Comparison of ENCODE assay signal across 14 cellular contexts in the genomic region with DNA sequence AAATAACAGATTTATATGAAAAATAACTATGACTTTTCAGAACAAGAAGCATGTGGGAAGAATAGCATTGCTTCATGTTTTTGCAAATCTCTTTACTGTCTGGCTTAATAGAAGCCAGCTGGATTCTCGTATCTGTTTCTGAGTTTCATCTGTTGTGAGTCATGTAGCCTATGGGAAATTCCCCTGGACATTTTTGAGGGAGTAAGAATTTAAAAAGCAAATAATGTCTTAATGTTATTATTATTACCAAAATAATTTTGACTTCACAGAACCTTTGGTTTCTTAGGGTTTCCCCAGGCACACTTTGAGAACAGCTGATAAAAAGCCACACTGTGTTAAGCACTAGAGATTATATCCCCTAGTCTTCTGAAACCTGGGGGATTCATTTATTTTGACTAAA.
DNase-seq lines count a peak whose midpoint lies in the region; ATAC-seq and TF ChIP-seq lines count a peak whose summit lies in the region.
"Had no signal": no experiment of that assay in that cellular context is flagged by ENCODE, and none has a peak within 500 bp of the region (broad histone marks: within the 10 kb centered on the region; RNA-seq: fewer than 3 reads in every experiment).

No MANE protein-coding gene starts in this region.

- H3K36me3 ChIP-seq in SJCRH30 (no peaks in the 10 kb centered on the region), transverse colon (no peaks in the 10 kb centered on the region)
- H3K36me3 ChIP-seq: prostate gland, uterus had no signal

- no peak for TF ChIP-seq POLR2A in transverse colon (IDR thresholded peaks at IDR 0.05)

- DNase-seq in EH (ENCODE audit: low read depth) (peak; percentile 92), astrocyte of the cerebellum (ENCODE audit: low read depth) (peak; percentile 37), iris pigment epithelial cell (ENCODE audit: low read depth) (peak; percentile 91), SJCRH30 (no peak), medulla oblongata (ENCODE audit: extremely low spot score) (no peak), transverse colon (no peak)
- DNase-seq: CD4-positive, alpha-beta T cell; left ventricle myocardium inferior; NCI-H69; uterus had no signal

- no peak overlapping the region for H3K27ac ChIP-seq in SJCRH30
- H3K27ac ChIP-seq in transverse colon = no peak overlapping the region
- H3K27ac ChIP-seq: left ventricle myocardium inferior, prostate gland, uterus had no signal

- no peaks in the 10 kb centered on the region for H3K9me3 ChIP-seq in SJCRH30 (replicated peaks)
- no peaks in the 10 kb centered on the region for H3K9me3 ChIP-seq in transverse colon
- H3K9me3 ChIP-seq: prostate gland had no signal

- TF ChIP-seq CTCF in astrocyte of the cerebellum (IDR thresholded peaks at IDR 0.05; ENCODE audit: low read depth, low read length, missing control alignments) (no peak), transverse colon (IDR thresholded peaks at IDR 0.05) (no peak)

- intact Hi-C loops in transverse colon (cut with DNase I; ENCODE audit: low total_unique reads) = no loop called here

- H3K27me3 ChIP-seq in SJCRH30 (no peaks in the 10 kb centered on the region), transverse colon (no peaks in the 10 kb centered on the region)
- H3K27me3 ChIP-seq: uterus had no signal

- H3K4me3 ChIP-seq in astrocyte of the cerebellum (ENCODE audit: low read depth, low read length) = no peak overlapping the region
- no peak overlapping the region for H3K4me3 ChIP-seq in SJCRH30
- H3K4me3 ChIP-seq in transverse colon = no peak overlapping the region
- H3K4me3 ChIP-seq: left ventricle myocardium inferior, prostate gland, uterus had no signal

- 32 to 50% methylated on average over 1 of the region's 1 CpG for WGBS in transverse colon (ENCODE audit: low coverage in 1 of 2), 2 donors

- peak; percentile 57 for ATAC-seq in HG02852 (IDR thresholded peaks at IDR 0.05; ENCODE audit: unreplicated experiment)
- ATAC-seq in GM19324 (IDR thresholded peaks at IDR 0.05; ENCODE audit: low FRiP score, unreplicated experiment) = no peak
- ATAC-seq: esophagus mucosa had no signal

- H3K4me1 ChIP-seq in SJCRH30 (no peaks in the 10 kb centered on the region), transverse colon (no peaks in the 10 kb centered on the region)
- H3K4me1 ChIP-seq: left ventricle myocardium inferior, prostate gland, uterus had no signal

- TF ChIP-seq EP300 in transverse colon (IDR thresholded peaks at IDR 0.05; ENCODE audit: low read depth) = no peak

- in situ Hi-C loops in astrocyte of the cerebellum (cut with HindIII; ENCODE audit: low sequenced_read_pairs) (no loop called here), transverse colon (cut with MboI; ENCODE audit: low pct_ligation_motif_present in 1 of 4, low pct_unique_long_range_greater_than_20kb in 1 of 4, low sequenced_read_pairs in 3 of 4) (loop anchor here in 1 of 4 donors (25.0 kb wide), 1 partner anchor 100 kb away; no protein-coding TSS in a partner anchor)

Comparison
In these comparisons a context has a peak if more than half of its experiments do, and no peak if none do; other contexts are left out.
1. DNase-seq: peak in EH (single experiment), astrocyte of the cerebellum (single experiment) and iris pigment epithelial cell (single experiment); none in SJCRH30 (0 of 2), medulla oblongata (single experiment) and transverse colon (single experiment).